In genomic region chr3:32973982-32974381, GRCh38 we compare ENCODE assay signal across 11 cellular contexts. TPM values are rescaled to one million over a fixed set of nuclear protein-coding genes. Genes with fewer than 3 reads are reported as not detected.
DNase-seq lines count a peak whose midpoint lies in the region; ATAC-seq lines count a peak whose summit lies in the region.
"Had no signal": no experiment of that assay in that cellular context is flagged by ENCODE, and none has a peak within 500 bp of the region (broad histone marks: within the 10 kb centered on the region; RNA-seq: fewer than 3 reads in every experiment).

No MANE protein-coding gene starts in this region.

- H2AFZ ChIP-seq in neuronal stem cell (ENCODE audit: low read length), result no peak overlapping the region

- H3K4me1 ChIP-seq in neuronal stem cell (ENCODE audit: control insufficient read depth in 2 of 2, insufficient read depth in 1 of 2, low read depth in 1 of 2, low read length in 2 of 2), result no peaks in the 10 kb centered on the region

- H3K27ac ChIP-seq in neuronal stem cell (replicated peaks; ENCODE audit: low read length), result no peak overlapping the region
- H3K27ac ChIP-seq: gastroesophageal sphincter, ovary had no signal

- ATAC-seq in HG02884 (IDR thresholded peaks at IDR 0.05; ENCODE audit: unreplicated experiment), result peak; percentile 89
- peak; percentile 55 to 68 for ATAC-seq in stimulated activated naive B cell treated with anti-CD40 and anti-IgM and Interleukin-4, amounts not matched to agents 10 μg/mL and 1 μg/mL and 100 μg/mL, for 72 hours (replicated peaks)
- ATAC-seq: gastroesophageal sphincter had no signal

- no CpG with 5 or more reads among the region's 1 CpG for WGBS in neuronal stem cell (ENCODE audit: extremely low coverage in 2 of 2, insufficient read length in 2 of 2, insufficient replicate concordance in 1 of 2), 2 donors

- no peak overlapping the region for H3K23ac ChIP-seq in neuronal stem cell (ENCODE audit: low read depth, low read length, poor library complexity)

- H3K4me3 Mint-ChIP-seq in activated naive CD4-positive, alpha-beta T cell treated with anti-CD3 and anti-CD28 coated beads for 36 hours, result no peak overlapping the region
- peak overlapping the region; percentile 48 for H3K4me3 Mint-ChIP-seq in T-helper 2 cell treated with Interferon-gamma antibody and Interleukin-4, amounts not matched to agents 5 μg/mL and 100 μg/mL, for 36 hours
- H3K4me3 Mint-ChIP-seq in stimulated activated naive B cell treated with anti-CD40 and anti-IgM and Interleukin-4, amounts not matched to agents 10 μg/mL and 1 μg/mL and 100 μg/mL, for 72 hours, result no peak overlapping the region

- H3K36me3 ChIP-seq in neuronal stem cell (replicated peaks in 1 of 2; ENCODE audit: control insufficient read depth in 2 of 2, insufficient read depth in 2 of 2, low read length in 2 of 2), result no peaks in the 10 kb centered on the region
- H3K36me3 ChIP-seq: gastroesophageal sphincter, ovary had no signal

- no peak overlapping the region for H2AK5ac ChIP-seq in neuronal stem cell (ENCODE audit: low read depth, low read length)

- H2BK5ac ChIP-seq in neuronal stem cell (ENCODE audit: low read length), result no peak overlapping the region

- no peak overlapping the region for H4K91ac ChIP-seq in neuronal stem cell (ENCODE audit: low read depth, low read length, poor library complexity)

- no peak overlapping the region for H3K14ac ChIP-seq in neuronal stem cell (ENCODE audit: low read length)

- no peak overlapping the region for H2BK12ac ChIP-seq in neuronal stem cell (ENCODE audit: low read length)

- H2BK120ac ChIP-seq in neuronal stem cell (ENCODE audit: low read depth, low read length), result no peak overlapping the region

- H3K27me3 Mint-ChIP-seq in activated naive CD4-positive, alpha-beta T cell treated with anti-CD3 and anti-CD28 coated beads for 36 hours (ENCODE audit: low read depth), result no peaks in the 10 kb centered on the region
- no peaks in the 10 kb centered on the region for H3K27me3 Mint-ChIP-seq in T-helper 2 cell treated with Interferon-gamma antibody and Interleukin-4, amounts not matched to agents 5 μg/mL and 100 μg/mL, for 36 hours (ENCODE audit: low read depth)
- peaks cover 0 to 4% of the 10 kb centered on the region in 2 donors for H3K27me3 Mint-ChIP-seq in stimulated activated naive B cell treated with anti-CD40 and anti-IgM and Interleukin-4, amounts not matched to agents 10 μg/mL and 1 μg/mL and 100 μg/mL, for 72 hours

- no peaks in the 10 kb centered on the region for H3K9me3 Mint-ChIP-seq in activated naive CD4-positive, alpha-beta T cell treated with anti-CD3 and anti-CD28 coated beads for 36 hours
- no peaks in the 10 kb centered on the region for H3K9me3 Mint-ChIP-seq in T-helper 2 cell treated with Interferon-gamma antibody and Interleukin-4, amounts not matched to agents 5 μg/mL and 100 μg/mL, for 36 hours
- H3K9me3 Mint-ChIP-seq in stimulated activated naive B cell treated with anti-CD40 and anti-IgM and Interleukin-4, amounts not matched to agents 10 μg/mL and 1 μg/mL and 100 μg/mL, for 72 hours, result no peaks in the 10 kb centered on the region

- no peak overlapping the region for H3K18ac ChIP-seq in neuronal stem cell (ENCODE audit: low read length)

- DNase-seq in activated naive CD4-positive, alpha-beta T cell treated with anti-CD3 and anti-CD28 coated beads for 36 hours, result peak; percentile 49
- no peak for DNase-seq in activated naive CD4-positive, alpha-beta T cell treated with Interleukin-2 at 50 U/mL for 16 hours
- DNase-seq in T-helper 2 cell treated with Interferon-gamma antibody and Interleukin-4, amounts not matched to agents 5 μg/mL and 100 μg/mL, for 36 hours (ENCODE audit: low spot score), result peak; percentile 51
- DNase-seq in stimulated activated naive B cell treated with anti-CD40 and anti-IgM and Interleukin-4, amounts not matched to agents 10 μg/mL and 1 μg/mL and 100 μg/mL, for 72 hours, result no peak
- DNase-seq in occipital lobe (lab: John Stamatoyannopoulos, UW) (no peak), neuronal stem cell (ENCODE audit: low spot score) (no peak)
- no peak for DNase-seq in activated CD8-positive, alpha-beta memory T cell treated with anti-CD3 and anti-CD28 coated beads for 24 hours
- DNase-seq: ovary had no signal

- no peak overlapping the region for H4K8ac ChIP-seq in neuronal stem cell (ENCODE audit: low read depth, low read length)

- CTCF ChIA-PET in activated naive CD4-positive, alpha-beta T cell treated with anti-CD3 and anti-CD28 coated beads for 36 hours (lab: Charles Lee), result interaction anchor here (0.9 to 1.5 kb wide), 4 partner anchors 12 to 399 kb away, joined by 3 to 6 read pairs (median 4); no protein-coding TSS in a partner anchor

- H3K79me1 ChIP-seq in neuronal stem cell (ENCODE audit: low read depth, low read length), result no peaks in the 10 kb centered on the region

- H3K27me3 ChIP-seq in neuronal stem cell (ENCODE audit: control insufficient read depth in 3 of 3, insufficient read depth in 3 of 3, low read depth in 1 of 3, low read length in 3 of 3), result no peaks in the 10 kb centered on the region
- H3K27me3 ChIP-seq: gastroesophageal sphincter, ovary had no signal

- H3K9me3 ChIP-seq in neuronal stem cell (replicated peaks in 1 of 2; ENCODE audit: control insufficient read depth in 2 of 2, insufficient read depth in 1 of 2, low read depth in 1 of 2, low read length in 2 of 2), result no peaks in the 10 kb centered on the region
- H3K9me3 ChIP-seq: gastroesophageal sphincter, ovary had no signal

- H3K36me3 Mint-ChIP-seq in activated naive CD4-positive, alpha-beta T cell treated with anti-CD3 and anti-CD28 coated beads for 36 hours (ENCODE audit: low read depth), result no peaks in the 10 kb centered on the region
- H3K36me3 Mint-ChIP-seq in T-helper 2 cell treated with Interferon-gamma antibody and Interleukin-4, amounts not matched to agents 5 μg/mL and 100 μg/mL, for 36 hours (ENCODE audit: low read depth), result peaks cover 38% of the 10 kb centered on the region
- no peaks in the 10 kb centered on the region for H3K36me3 Mint-ChIP-seq in stimulated activated naive B cell treated with anti-CD40 and anti-IgM and Interleukin-4, amounts not matched to agents 10 μg/mL and 1 μg/mL and 100 μg/mL, for 72 hours

- H3K4ac ChIP-seq in neuronal stem cell (ENCODE audit: low read length), result no peak overlapping the region

- intact Hi-C loops in activated naive CD4-positive, alpha-beta T cell treated with anti-CD3 and anti-CD28 coated beads for 36 hours (cut with micrococcal nuclease), result loop anchor here (1.0 kb wide), 3 partner anchors 10 to 22 kb away; no protein-coding TSS in a partner anchor

- no peak overlapping the region for H2BK15ac ChIP-seq in neuronal stem cell (ENCODE audit: low read length)

- no peak overlapping the region for H3K4me3 ChIP-seq in neuronal stem cell (ENCODE audit: low read length in 2 of 2)
- H3K4me3 ChIP-seq: gastroesophageal sphincter, ovary had no signal

- no peak overlapping the region for H3K27ac Mint-ChIP-seq in activated naive CD4-positive, alpha-beta T cell treated with anti-CD3 and anti-CD28 coated beads for 36 hours
- H3K27ac Mint-ChIP-seq in T-helper 2 cell treated with Interferon-gamma antibody and Interleukin-4, amounts not matched to agents 5 μg/mL and 100 μg/mL, for 36 hours, result peak overlapping the region; percentile 83
- no peak overlapping the region for H3K27ac Mint-ChIP-seq in stimulated activated naive B cell treated with anti-CD40 and anti-IgM and Interleukin-4, amounts not matched to agents 10 μg/mL and 1 μg/mL and 100 μg/mL, for 72 hours

- no peak overlapping the region for H3K9ac ChIP-seq in neuronal stem cell (ENCODE audit: low read depth, low read length, poor library complexity)

- no peak overlapping the region for H3K4me2 ChIP-seq in neuronal stem cell (ENCODE audit: insufficient read depth, low read length, poor library complexity, severe bottlenecking)

- H3K4me1 Mint-ChIP-seq in activated naive CD4-positive, alpha-beta T cell treated with anti-CD3 and anti-CD28 coated beads for 36 hours (ENCODE audit: low read depth), result peaks cover 10% of the 10 kb centered on the region
- peaks cover 58% of the 10 kb centered on the region for H3K4me1 Mint-ChIP-seq in T-helper 2 cell treated with Interferon-gamma antibody and Interleukin-4, amounts not matched to agents 5 μg/mL and 100 μg/mL, for 36 hours (ENCODE audit: low read depth)
- H3K4me1 Mint-ChIP-seq in stimulated activated naive B cell treated with anti-CD40 and anti-IgM and Interleukin-4, amounts not matched to agents 10 μg/mL and 1 μg/mL and 100 μg/mL, for 72 hours, result peaks cover 7% of the 10 kb centered on the region in 2 donors

RNA-seq across cellular contexts. Expression of gene CCR4, which starts 22.5 kb away (rescaled TPM):
- 10 to 100 TPM; 27.9 to 28.8 TPM for total RNA-seq in activated naive CD4-positive, alpha-beta T cell treated with anti-CD3 and anti-CD28 coated beads for 36 hours
- total RNA-seq in occipital lobe, result not detected
- 0.01 TPM for polyA plus RNA-seq in neuronal stem cell (2013, experiment 1 of 2)
- polyA plus RNA-seq in neuronal stem cell (2013, experiment 2 of 2), result 0.04 TPM
- total RNA-seq: gastroesophageal sphincter had no signal
- polyA plus RNA-seq: BJ had no signal

Comparison
In these comparisons a context has a peak if more than half of its experiments do, and no peak if none do; other contexts are left out.
1. DNase-seq: peak in activated naive CD4-positive, alpha-beta T cell treated with anti-CD3 and anti-CD28 coated beads for 36 hours (single experiment) and T-helper 2 cell treated with Interferon-gamma antibody and Interleukin-4, amounts not matched to agents 5 μg/mL and 100 μg/mL, for 36 hours (single experiment); none in activated naive CD4-positive, alpha-beta T cell treated with Interleukin-2 at 50 U/mL for 16 hours (single experiment), stimulated activated naive B cell treated with anti-CD40 and anti-IgM and Interleukin-4, amounts not matched to agents 10 μg/mL and 1 μg/mL and 100 μg/mL, for 72 hours (single experiment), occipital lobe (single experiment), activated CD8-positive, alpha-beta memory T cell treated with anti-CD3 and anti-CD28 coated beads for 24 hours (single experiment) and neuronal stem cell (single experiment).
2. RNA of gene CCR4, which starts 22.5 kb away (total RNA-seq): 27.9 to 28.8 TPM in activated naive CD4-positive, alpha-beta T cell treated with anti-CD3 and anti-CD28 coated beads for 36 hours; not detected in occipital lobe (single experiment); every median in the first group is over 10 times any median in the second.